In the genomic region with DNA sequence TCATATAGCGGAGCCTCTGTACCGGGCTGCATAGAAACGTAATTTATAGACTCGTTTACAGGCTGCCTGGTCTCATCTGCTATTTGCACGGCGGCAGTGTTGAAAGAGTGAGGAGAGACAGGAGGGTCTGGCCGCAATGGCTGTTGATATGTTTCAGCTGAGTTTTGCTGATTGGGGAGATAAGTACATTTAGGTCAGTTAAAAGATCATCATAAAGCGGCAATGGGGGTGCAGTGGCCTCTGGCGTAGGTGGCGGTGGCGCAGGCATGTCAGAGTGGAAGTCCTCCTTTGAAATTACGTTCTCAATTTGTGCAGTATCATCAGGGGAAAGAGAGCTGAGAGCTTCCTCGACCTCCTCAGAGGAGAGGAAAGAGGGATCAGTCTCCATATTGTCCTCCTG, we compare ENCODE assay signal across 13 cellular contexts. TPM values are rescaled to one million over a fixed set of nuclear protein-coding genes. Genes with fewer than 3 reads are reported as not detected.
DNase-seq lines count a peak whose midpoint lies in the region; TF ChIP-seq lines count a peak whose summit lies in the region.
"Not testable (repeated sequence)": the region's sequence is repeated elsewhere in the genome, so short reads cannot be mapped to it uniquely, and the experiment has no call there.
"Had no signal": no experiment of that assay in that cellular context is flagged by ENCODE, and none has a peak within 500 bp of the region (broad histone marks: within the 10 kb centered on the region; RNA-seq: fewer than 3 reads in every experiment).

No MANE protein-coding gene starts in this region.

- H3K27me3 ChIP-seq in neural progenitor cell = peaks cover 15% of the 10 kb centered on the region

- intact Hi-C loops in MCF 10A (cut with micrococcal nuclease); cardiac septum (cut with DNase I): not testable (repeated sequence)

- H3K4me2 ChIP-seq in neural progenitor cell = not testable (repeated sequence)

- H3K36me3 ChIP-seq in neural progenitor cell = not testable (repeated sequence)

- not testable (repeated sequence) for TF ChIP-seq CTCF in MCF 10A (IDR thresholded peaks at IDR 0.05; ENCODE audit: unreplicated experiment); neural progenitor cell (IDR thresholded peaks at IDR 0.05)

- DNase-seq in SK-N-DZ (ENCODE audit: low spot score) = peak; percentile 83
- peak; percentile 17 for DNase-seq in activated CD8-positive, alpha-beta memory T cell treated with anti-CD3 and anti-CD28 coated beads, Interleukin-2, amount 50 U/mL, for 48 hours
- DNase-seq in MCF 10A (ENCODE audit: unreplicated experiment); neural progenitor cell (ENCODE audit: low spot score): not testable (repeated sequence)
- DNase-seq in cardiac septum (ENCODE audit: low spot score) = peak; percentile 27

- CTCF ChIA-PET in MCF 10A (lab: Yijun Ruan, JAX) = interaction anchor here (0.6 kb wide), 1 partner anchor 112 kb away, joined by 3 read pairs; no protein-coding TSS in a partner anchor

- not testable (repeated sequence) for H3K9ac ChIP-seq in neural progenitor cell

- not testable (repeated sequence) for H3K4me3 Mint-ChIP-seq in MCF 10A (ENCODE audit: unreplicated experiment)
- H3K4me3 Mint-ChIP-seq in neural progenitor cell = peak overlapping the region; percentile 60

- not testable (repeated sequence) for H3K36me3 Mint-ChIP-seq in MCF 10A (ENCODE audit: insufficient read depth, unreplicated experiment); neural progenitor cell

- not testable (repeated sequence) for H4K20me1 ChIP-seq in neural progenitor cell (ENCODE audit: low read depth)

- H3K9me3 Mint-ChIP-seq in MCF 10A (ENCODE audit: unreplicated experiment) = not testable (repeated sequence)
- peaks cover 23% of the 10 kb centered on the region for H3K9me3 Mint-ChIP-seq in neural progenitor cell

- not testable (repeated sequence) for H2AFZ ChIP-seq in neural progenitor cell (replicated peaks)

- peaks cover 28% of the 10 kb centered on the region for H3F3A ChIP-seq in neural progenitor cell (ENCODE audit: low read depth)

- H3K9me3 ChIP-seq in neural progenitor cell (ENCODE audit: low read depth) = not testable (repeated sequence)

- peak overlapping the region; percentile 4 for H3K27ac Mint-ChIP-seq in MCF 10A (ENCODE audit: low read depth, unreplicated experiment)
- H3K27ac Mint-ChIP-seq in neural progenitor cell = not testable (repeated sequence)

- H3K4me3 ChIP-seq in neural progenitor cell = not testable (repeated sequence)

- POLR2A ChIA-PET in MCF 10A (lab: Yijun Ruan, JAX) = not testable (repeated sequence)

- BruUV-seq in MCF 10A (replicated peaks; lab: Mats Ljungman, UMichigan) = not testable (repeated sequence)

- H3K4me1 ChIP-seq in neural progenitor cell = peaks cover 17% of the 10 kb centered on the region

- not testable (repeated sequence) for H3K27me3 Mint-ChIP-seq in MCF 10A (ENCODE audit: insufficient read depth, unreplicated experiment)
- H3K27me3 Mint-ChIP-seq in neural progenitor cell (ENCODE audit: insufficient read depth, low read depth) = peaks cover 33% of the 10 kb centered on the region

- not testable (repeated sequence) for H3K79me2 ChIP-seq in neural progenitor cell (ENCODE audit: low read depth)

- H3K27ac ChIP-seq in neural progenitor cell = not testable (repeated sequence)

- not testable (repeated sequence) for H3K4me1 Mint-ChIP-seq in MCF 10A (ENCODE audit: insufficient read depth, unreplicated experiment)
- peaks cover 22% of the 10 kb centered on the region for H3K4me1 Mint-ChIP-seq in neural progenitor cell

RNA-seq across cellular contexts. Expression of gene GLS2, which starts 11.9 kb away (rescaled TPM):
- 0.10 TPM in 2 replicates for polyA plus RNA-seq in SK-N-DZ (2014; cell fraction: cytosol; rRNA removed)
- 0.45 TPM in 1 of 2 replicates, not detected in the other for polyA plus RNA-seq in SK-N-DZ (2014; cell fraction: nucleus; rRNA removed)
- 3.9 and 4.8 TPM in 2 replicates for total RNA-seq in MCF 10A (2022)
- 0.38 TPM for total RNA-seq in cardiac septum
- total RNA-seq in neural progenitor cell (ENCODE audit: low replicate concordance) = 2.3 and 2.9 TPM in 2 replicates
- total RNA-seq: A673 had no signal
- polyA plus RNA-seq: CD14-positive monocyte had no signal

RNA-seq across cellular contexts. Expression of gene RBMS2, which starts 21.7 kb away (rescaled TPM):
- 0.13 and 0.37 TPM in 2 replicates for polyA plus RNA-seq in SK-N-DZ (2014; cell fraction: cytosol; rRNA removed)
- 0.22 and 0.28 TPM in 2 replicates for polyA plus RNA-seq in SK-N-DZ (2014; cell fraction: nucleus; rRNA removed)
- 34.9 and 62.7 TPM in 2 replicates for total RNA-seq in MCF 10A (2022)
- total RNA-seq in cardiac septum = 23.0 TPM
- 12.9 and 13.1 TPM in 2 replicates for total RNA-seq in neural progenitor cell (ENCODE audit: low replicate concordance)

RNA-seq across cellular contexts. Expression of gene SPRYD4, which starts 31.5 kb away (rescaled TPM):
- polyA plus RNA-seq in SK-N-DZ (2014; cell fraction: cytosol; rRNA removed) = 3.0 and 4.1 TPM in 2 replicates
- 2.7 and 3.8 TPM in 2 replicates for polyA plus RNA-seq in SK-N-DZ (2014; cell fraction: nucleus; rRNA removed)
- total RNA-seq in MCF 10A (2022) (3.5 and 3.9 TPM in 2 replicates), cardiac septum (3.3 TPM), neural progenitor cell (ENCODE audit: low replicate concordance) (2.6 and 3.0 TPM in 2 replicates)

RNA-seq across cellular contexts. Expression of gene MIP, which starts 45.4 kb away (rescaled TPM):
- not detected in 2 replicates for polyA plus RNA-seq in SK-N-DZ (2014; cell fraction: cytosol; rRNA removed)
- not detected in 2 replicates for polyA plus RNA-seq in SK-N-DZ (2014; cell fraction: nucleus; rRNA removed)
- total RNA-seq in MCF 10A (2022) = not detected in 2 replicates
- 0.48 TPM for total RNA-seq in cardiac septum
- total RNA-seq in neural progenitor cell (ENCODE audit: low replicate concordance) = 0.03 TPM in 1 of 2 replicates, not detected in the other
- total RNA-seq: A673; CD4-positive, alpha-beta memory T cell; CD4-positive, CD25-positive, alpha-beta regulatory T cell; CD8-positive, alpha-beta memory T cell; Daoy; G401 had no signal
- polyA plus RNA-seq: AG04450, CD14-positive monocyte had no signal

RNA-seq across cellular contexts. Expression of gene TIMELESS, which starts 50.7 kb away (rescaled TPM):
- 15.6 and 15.9 TPM in 2 replicates for polyA plus RNA-seq in SK-N-DZ (2014; cell fraction: cytosol; rRNA removed)
- 40.0 and 90.7 TPM in 2 replicates for polyA plus RNA-seq in SK-N-DZ (2014; cell fraction: nucleus; rRNA removed)
- total RNA-seq in MCF 10A (2022) (10.1 and 14.0 TPM in 2 replicates), cardiac septum (2.0 TPM), neural progenitor cell (ENCODE audit: low replicate concordance) (56.3 and 79.1 TPM in 2 replicates)
